In genomic region chr1:206802401-206802800, GRCh38 we compare ENCODE assay signal across 14 cellular contexts. TPM values are rescaled to one million over a fixed set of nuclear protein-coding genes. Genes with fewer than 3 reads are reported as not detected.
DNase-seq lines count a peak whose midpoint lies in the region; ATAC-seq lines count a peak whose summit lies in the region.
"Had no signal": no experiment of that assay in that cellular context is flagged by ENCODE, and none has a peak within 500 bp of the region (broad histone marks: within the 10 kb centered on the region; RNA-seq: fewer than 3 reads in every experiment).

No MANE protein-coding gene starts in this region.

- ATAC-seq in effector memory CD8-positive, alpha-beta T cell (replicated peaks), result no peak
- ATAC-seq in HG02763 (IDR thresholded peaks at IDR 0.05; ENCODE audit: unreplicated experiment), result no peak
- ATAC-seq in GM18511 (IDR thresholded peaks at IDR 0.05; ENCODE audit: unreplicated experiment), result no peak
- ATAC-seq: sciatic nerve had no signal

- peaks cover 12% of the 10 kb centered on the region for H3K27me3 Mint-ChIP-seq in T-helper 2 cell treated with Interferon-gamma antibody and Interleukin-4, amounts not matched to agents 5 μg/mL and 100 μg/mL, for 36 hours (ENCODE audit: low read depth)
- H3K27me3 Mint-ChIP-seq in effector memory CD8-positive, alpha-beta T cell, result no peaks in the 10 kb centered on the region

- no peak for DNase-seq in T-helper 2 cell treated with Interferon-gamma antibody and Interleukin-4, amounts not matched to agents 5 μg/mL and 100 μg/mL, for 36 hours (ENCODE audit: low spot score)
- DNase-seq in T-helper 2 cell, result no peak
- DNase-seq in ELR (ENCODE audit: low read depth), result peak; percentile 25
- DNase-seq in RPMI7951 (ENCODE audit: low read depth), result peak; percentile 32
- DNase-seq in effector memory CD8-positive, alpha-beta T cell, result no peak
- DNase-seq in LoVo (ENCODE audit: low spot score), result no peak
- DNase-seq: caudate nucleus, DMS 273 treated with DMSO at 0.1 percent for 48 hours, NCI-H226 had no signal

- H3K27ac Mint-ChIP-seq in T-helper 2 cell treated with Interferon-gamma antibody and Interleukin-4, amounts not matched to agents 5 μg/mL and 100 μg/mL, for 36 hours, result peak overlapping the region; percentile 90
- H3K27ac Mint-ChIP-seq in effector memory CD8-positive, alpha-beta T cell, result peak overlapping the region; percentile 89 to 90

- peaks cover 72% of the 10 kb centered on the region for H3K4me1 Mint-ChIP-seq in T-helper 2 cell treated with Interferon-gamma antibody and Interleukin-4, amounts not matched to agents 5 μg/mL and 100 μg/mL, for 36 hours (ENCODE audit: low read depth)
- H3K4me1 Mint-ChIP-seq in effector memory CD8-positive, alpha-beta T cell (ENCODE audit: low read depth in 2 of 2), result peaks cover 30 to 47% of the 10 kb centered on the region in 2 donors

- no peaks in the 10 kb centered on the region for H3K36me3 Mint-ChIP-seq in T-helper 2 cell treated with Interferon-gamma antibody and Interleukin-4, amounts not matched to agents 5 μg/mL and 100 μg/mL, for 36 hours (ENCODE audit: low read depth)
- H3K36me3 Mint-ChIP-seq in effector memory CD8-positive, alpha-beta T cell (ENCODE audit: insufficient read depth), result peaks cover 5% of the 10 kb centered on the region

- H3K4me3 Mint-ChIP-seq in T-helper 2 cell treated with Interferon-gamma antibody and Interleukin-4, amounts not matched to agents 5 μg/mL and 100 μg/mL, for 36 hours, result peak overlapping the region; percentile 35
- peak overlapping the region in 1 of 2 donors; percentile 42 for H3K4me3 Mint-ChIP-seq in effector memory CD8-positive, alpha-beta T cell
- H3K4me3 Mint-ChIP-seq: immature natural killer cell had no signal

- H3K9me3 Mint-ChIP-seq in T-helper 2 cell treated with Interferon-gamma antibody and Interleukin-4, amounts not matched to agents 5 μg/mL and 100 μg/mL, for 36 hours, result no peaks in the 10 kb centered on the region
- no peaks in the 10 kb centered on the region for H3K9me3 Mint-ChIP-seq in effector memory CD8-positive, alpha-beta T cell
- H3K9me3 Mint-ChIP-seq: immature natural killer cell had no signal

RNA-seq across cellular contexts. Expression of gene IL10, which starts 30.1 kb away (rescaled TPM):
- total RNA-seq in RPMI7951 (2014; rRNA removed; shearing (Covaris generic)), result not detected in 2 replicates

RNA-seq across cellular contexts. Expression of gene IL19, which starts 31.8 kb away (rescaled TPM):
- total RNA-seq in RPMI7951 (2014; rRNA removed; shearing (Covaris generic)), result 0.24 TPM in 1 of 2 replicates, not detected in the other
- total RNA-seq: sciatic nerve, upper lobe of left lung had no signal

Comparison
In these comparisons a context has a peak if more than half of its experiments do, and no peak if none do; other contexts are left out.
1. DNase-seq: peak in ELR (single experiment) and RPMI7951 (single experiment); none in T-helper 2 cell treated with Interferon-gamma antibody and Interleukin-4, amounts not matched to agents 5 μg/mL and 100 μg/mL, for 36 hours (single experiment), T-helper 2 cell (0 of 5), effector memory CD8-positive, alpha-beta T cell (0 of 3) and LoVo (single experiment).